In the genomic region with DNA sequence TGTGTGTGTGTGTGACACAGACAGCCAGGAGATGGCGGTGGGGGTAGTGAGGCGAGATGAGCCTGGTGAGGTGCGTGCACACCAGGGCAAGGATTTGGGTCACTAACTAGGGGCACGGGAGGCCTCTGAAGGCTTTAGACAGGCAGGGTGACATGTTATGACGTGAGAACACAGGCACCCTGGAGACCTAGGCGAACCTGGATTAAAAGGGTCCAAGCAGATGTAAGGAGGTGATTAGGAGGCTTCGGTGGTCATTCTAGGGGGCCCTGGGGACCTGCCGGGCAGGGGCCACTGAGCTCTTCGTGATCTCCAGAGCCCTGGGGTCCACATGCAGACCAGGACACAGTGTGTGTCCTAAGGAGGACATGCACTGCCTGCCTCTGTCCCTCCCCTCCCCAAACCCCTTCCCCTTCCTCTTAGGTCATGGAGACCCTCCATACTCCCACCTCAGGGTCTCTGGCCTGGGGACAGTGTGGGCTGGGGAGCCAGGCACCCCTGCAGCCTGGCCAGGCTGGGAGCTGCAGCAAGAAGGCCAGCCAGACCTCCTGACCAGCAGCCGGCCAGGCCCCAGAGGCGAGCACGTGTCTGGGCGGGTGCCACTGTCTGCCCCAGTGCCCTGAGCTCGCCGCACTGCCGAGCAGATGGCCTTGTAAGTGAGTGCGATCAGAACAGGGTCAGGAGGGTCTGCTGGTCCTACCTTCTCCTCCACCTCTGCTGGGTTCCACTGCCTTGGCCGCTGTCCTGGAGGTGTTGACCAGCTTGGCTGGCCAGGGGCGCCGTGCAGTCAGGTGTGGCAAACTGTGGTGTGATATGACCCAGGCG, we compare ENCODE assay signal across 17 cellular contexts. TPM values are rescaled to one million over a fixed set of nuclear protein-coding genes. Genes with fewer than 3 reads are reported as not detected.
"Had no signal": no experiment of that assay in that cellular context is flagged by ENCODE, and none has a peak within 500 bp of the region (broad histone marks: within the 10 kb centered on the region; RNA-seq: fewer than 3 reads in every experiment).

No MANE protein-coding gene starts in this region.

- H3K36me3 ChIP-seq: lower lobe of right lung, stomach, vagina had no signal

- H3K4me3 ChIP-seq: body of pancreas, lower lobe of right lung, psoas muscle, stomach, vagina had no signal

- H3K27ac Mint-ChIP-seq: activated naive CD4-positive, alpha-beta T cell treated with anti-CD3 and anti-CD28 coated beads, Interleukin-2, amount 50 U/mL, for 24 hours; mesothelial cell of epicardium had no signal

- H3K4me1 Mint-ChIP-seq: activated naive CD4-positive, alpha-beta T cell treated with anti-CD3 and anti-CD28 coated beads, Interleukin-2, amount 50 U/mL, for 24 hours; central memory CD8-positive, alpha-beta T cell; mesothelial cell of epicardium had no signal

- H3K9me3 ChIP-seq: body of pancreas, lower lobe of right lung, psoas muscle, vagina had no signal

- H3K4me3 Mint-ChIP-seq: activated naive CD4-positive, alpha-beta T cell treated with anti-CD3 and anti-CD28 coated beads, Interleukin-2, amount 50 U/mL, for 24 hours; central memory CD8-positive, alpha-beta T cell; mesothelial cell of epicardium had no signal

- H3K27ac ChIP-seq: body of pancreas, lower lobe of right lung, psoas muscle, stomach, vagina had no signal

- H3K36me3 Mint-ChIP-seq: activated naive CD4-positive, alpha-beta T cell treated with anti-CD3 and anti-CD28 coated beads, Interleukin-2, amount 50 U/mL, for 24 hours; mesothelial cell of epicardium had no signal

- H3K27me3 ChIP-seq: body of pancreas, vagina had no signal

- H3K4me1 ChIP-seq: body of pancreas, lower lobe of right lung, psoas muscle, stomach, vagina had no signal

- DNase-seq: activated CD4-positive, alpha-beta T cell treated with anti-CD3 and anti-CD28 coated beads, Interleukin-2, amount 50 U/mL, for 1 hour; activated effector memory CD4-positive, alpha-beta T cell treated with Interleukin-2 at 50 U/mL for 16 hours; activated T-cell treated with anti-CD3 and anti-CD28 coated beads, Interleukin-2, amount 50 U/mL, for 1 hour; dermis blood vessel endothelial cell; hippocampal formation; lower lobe of right lung; psoas muscle; stimulated activated CD4-positive, alpha-beta T cell treated with anti-CD3 and anti-CD28 coated beads, Interleukin-4, amount 100 ng/mL, for 24 hours; stomach; T-helper 2 cell had no signal

- H3K9me3 Mint-ChIP-seq: activated naive CD4-positive, alpha-beta T cell treated with anti-CD3 and anti-CD28 coated beads, Interleukin-2, amount 50 U/mL, for 24 hours; central memory CD8-positive, alpha-beta T cell had no signal

RNA-seq across cellular contexts. Expression of gene CACNG2, which starts 40.2 kb away (rescaled TPM):
- total RNA-seq: activated CD8-positive, alpha-beta memory T cell treated with anti-CD3 and anti-CD28 coated beads for 36 hours; body of pancreas; dermis blood vessel endothelial cell; lower lobe of right lung; mesothelial cell of epicardium; myocyte; psoas muscle; stomach; vagina had no signal
